14 cellular contexts compared by ENCODE assay signal in genomic region chr22:43162412-43163150, GRCh38. TPM values are rescaled to one million over a fixed set of nuclear protein-coding genes. Genes with fewer than 3 reads are reported as not detected.
DNase-seq lines count a peak whose midpoint lies in the region; ATAC-seq and TF ChIP-seq lines count a peak whose summit lies in the region.
"Had no signal": no experiment of that assay in that cellular context is flagged by ENCODE, and none has a peak within 500 bp of the region (broad histone marks: within the 10 kb centered on the region; RNA-seq: fewer than 3 reads in every experiment).

No MANE protein-coding gene starts in this region.

- TF ChIP-seq CTCF in RWPE2 (IDR thresholded peaks at IDR 0.05; ENCODE audit: poor library complexity, severe bottlenecking) (no peak), glutamatergic neuron (IDR thresholded peaks at IDR 0.05; ENCODE audit: partially characterized antibody, unreplicated experiment) (no peak)

- no peak overlapping the region for H3K4me3 Mint-ChIP-seq in glutamatergic neuron (ENCODE audit: unreplicated experiment)
- H3K4me3 Mint-ChIP-seq: CD4-positive, alpha-beta T cell; H9 had no signal

- peak overlapping the region; percentile 78 for H3K4me2 ChIP-seq in BLaER1

- ATAC-seq in RWPE2 (ENCODE audit: low read depth) (no peak), HG02870 (IDR thresholded peaks at IDR 0.05; ENCODE audit: unreplicated experiment) (no peak)

- H3K4me1 ChIP-seq in BLaER1 (peaks cover 67% of the 10 kb centered on the region), RWPE2 (ENCODE audit: insufficient read depth, poor library complexity, severe bottlenecking) (peaks cover 2% of the 10 kb centered on the region)

- H3K27me3 Mint-ChIP-seq in glutamatergic neuron (ENCODE audit: unreplicated experiment): peaks cover 10% of the 10 kb centered on the region
- H3K27me3 Mint-ChIP-seq: CD4-positive, alpha-beta T cell had no signal

- DNase-seq in RWPE2 (ENCODE audit: low spot score) (peak; percentile 59), glutamatergic neuron (no peak), posterior vena cava (ENCODE audit: low spot score) (peak; percentile 79), NCI-H446 treated with DMSO at 0.1 percent for 48 hours (lab: John Stamatoyannopoulos, UW) (no peak)
- no peak for DNase-seq in stimulated activated CD4-positive, alpha-beta T cell treated with anti-CD3 and anti-CD28 coated beads, Interleukin-4, amount 100 ng/mL, for 4 hours
- DNase-seq: 8988T; AML-193; C1 segment of cervical spinal cord; CD4-positive, alpha-beta T cell; DMS79; GOT3; H9 had no signal

- H3K36me3 Mint-ChIP-seq in glutamatergic neuron (ENCODE audit: unreplicated experiment): no peaks in the 10 kb centered on the region

- H3K9ac ChIP-seq in BLaER1: no peak overlapping the region

- H4K20me1 ChIP-seq in BLaER1: peaks cover 80% of the 10 kb centered on the region

- H3K27ac ChIP-seq in BLaER1 (no peak overlapping the region), RWPE2 (ENCODE audit: poor library complexity, severe bottlenecking) (no peak overlapping the region)

- peaks cover 67% of the 10 kb centered on the region for H3K36me3 ChIP-seq in BLaER1
- peaks cover 35% of the 10 kb centered on the region for H3K36me3 ChIP-seq in RWPE2 (ENCODE audit: low read depth)

- peaks cover 3% of the 10 kb centered on the region for H3K9me3 Mint-ChIP-seq in glutamatergic neuron (ENCODE audit: unreplicated experiment)
- H3K9me3 Mint-ChIP-seq: CD4-positive, alpha-beta T cell; H9 had no signal

- peak overlapping the region; percentile 17 for H3K27ac Mint-ChIP-seq in glutamatergic neuron (ENCODE audit: unreplicated experiment)
- H3K27ac Mint-ChIP-seq: CD4-positive, alpha-beta T cell; H9 had no signal

- intact Hi-C loops in posterior vena cava (cut with DNase I): no loop called here

- H3K27me3 ChIP-seq in BLaER1 (no peaks in the 10 kb centered on the region), RWPE2 (ENCODE audit: insufficient read depth, poor library complexity, severe bottlenecking) (no peaks in the 10 kb centered on the region)

- H3K4me1 Mint-ChIP-seq in glutamatergic neuron (ENCODE audit: low read depth, unreplicated experiment): peaks cover 4% of the 10 kb centered on the region

- H3K4me3 ChIP-seq in BLaER1: no peak overlapping the region
- no peak overlapping the region for H3K4me3 ChIP-seq in RWPE2 (ENCODE audit: severe bottlenecking)

- H3K9me3 ChIP-seq in BLaER1 (no peaks in the 10 kb centered on the region), RWPE2 (ENCODE audit: severe bottlenecking) (no peaks in the 10 kb centered on the region)

RNA-seq across cellular contexts. Expression of gene TSPO, which starts 11.2 kb away (rescaled TPM):
- total RNA-seq in glutamatergic neuron (ENCODE audit: unreplicated experiment): 4.0 TPM
- total RNA-seq in posterior vena cava: 10 to 100 TPM; 75.1 to 84.3 TPM

RNA-seq across cellular contexts. Expression of gene MCAT, which starts 19.4 kb away (rescaled TPM):
- total RNA-seq in glutamatergic neuron (ENCODE audit: unreplicated experiment): 12.7 TPM
- 10 to 100 TPM in 1 of 2 donors, 1 to 10 TPM in 1; 8.9 to 10.2 TPM for total RNA-seq in posterior vena cava

RNA-seq across cellular contexts. Expression of gene TTLL12, which starts 24.4 kb away (rescaled TPM):
- total RNA-seq in glutamatergic neuron (ENCODE audit: unreplicated experiment) (36.6 TPM), posterior vena cava (10 to 100 TPM; 13.9 to 16.0 TPM)

RNA-seq across cellular contexts. Expression of gene BIK, which starts 52.0 kb away (rescaled TPM):
- 17.3 TPM for total RNA-seq in glutamatergic neuron (ENCODE audit: unreplicated experiment)
- total RNA-seq in posterior vena cava: not detected

Comparison
In these comparisons a context has a peak if more than half of its experiments do, and no peak if none do; other contexts are left out.
1. DNase-seq: peak in RWPE2 (single experiment) and posterior vena cava (single experiment); none in glutamatergic neuron (single experiment), stimulated activated CD4-positive, alpha-beta T cell treated with anti-CD3 and anti-CD28 coated beads, Interleukin-4, amount 100 ng/mL, for 4 hours (0 of 2) and NCI-H446 treated with DMSO at 0.1 percent for 48 hours (single experiment).
2. RNA of gene TSPO, which starts 11.2 kb away (total RNA-seq): 75.1 to 84.3 TPM in posterior vena cava; 4.0 TPM in glutamatergic neuron (single experiment); every median in the first group is over 10 times any median in the second.